Comparison of ENCODE assay signal across 17 cellular contexts in genomic region chr2:196145256-196145655, GRCh38. TPM values are rescaled to one million over a fixed set of nuclear protein-coding genes. Genes with fewer than 3 reads are reported as not detected.
DNase-seq lines count a peak whose midpoint lies in the region; ATAC-seq and TF ChIP-seq lines count a peak whose summit lies in the region.
"Had no signal": no experiment of that assay in that cellular context is flagged by ENCODE, and none has a peak within 500 bp of the region (broad histone marks: within the 10 kb centered on the region; RNA-seq: fewer than 3 reads in every experiment).

No MANE protein-coding gene starts in this region.

- H3K27ac Mint-ChIP-seq in activated naive CD4-positive, alpha-beta T cell treated with anti-CD3 and anti-CD28 coated beads, Interleukin-2, amount 50 U/mL, for 24 hours: peak overlapping the region; percentile 96
- H3K27ac Mint-ChIP-seq in activated CD4-positive, alpha-beta memory T cell treated with anti-CD3 and anti-CD28 coated beads, Interleukin-2, amount 10 ng/mL, durations not matched to agents 7 days and 5 days: peak overlapping the region; percentile 23
- peak overlapping the region; percentile 0 to 81 for H3K27ac Mint-ChIP-seq in effector memory CD8-positive, alpha-beta T cell
- peak overlapping the region; percentile 2 for H3K27ac Mint-ChIP-seq in stimulated activated naive B cell treated with anti-CD40 and anti-IgM and Interleukin-4, amounts not matched to agents 10 μg/mL and 1 μg/mL and 100 μg/mL, for 72 hours
- no peak overlapping the region for H3K27ac Mint-ChIP-seq in type B pancreatic cell
- H3K27ac Mint-ChIP-seq: H9, progenitor cell of endocrine pancreas had no signal

- no peak for ATAC-seq in effector memory CD8-positive, alpha-beta T cell (replicated peaks)
- ATAC-seq in stimulated activated naive B cell treated with anti-CD40 and anti-IgM and Interleukin-4, amounts not matched to agents 10 μg/mL and 1 μg/mL and 100 μg/mL, for 72 hours (replicated peaks): no peak
- ATAC-seq in GM21515 (IDR thresholded peaks at IDR 0.05; ENCODE audit: unreplicated experiment): no peak

- H3K27me3 Mint-ChIP-seq in activated naive CD4-positive, alpha-beta T cell treated with anti-CD3 and anti-CD28 coated beads, Interleukin-2, amount 50 U/mL, for 24 hours: no peaks in the 10 kb centered on the region
- H3K27me3 Mint-ChIP-seq in activated CD4-positive, alpha-beta memory T cell treated with anti-CD3 and anti-CD28 coated beads, Interleukin-2, amount 10 ng/mL, durations not matched to agents 7 days and 5 days: no peaks in the 10 kb centered on the region
- no peaks in the 10 kb centered on the region for H3K27me3 Mint-ChIP-seq in effector memory CD8-positive, alpha-beta T cell
- no peaks in the 10 kb centered on the region for H3K27me3 Mint-ChIP-seq in stimulated activated naive B cell treated with anti-CD40 and anti-IgM and Interleukin-4, amounts not matched to agents 10 μg/mL and 1 μg/mL and 100 μg/mL, for 72 hours
- H3K27me3 Mint-ChIP-seq in type B pancreatic cell: no peaks in the 10 kb centered on the region
- H3K27me3 Mint-ChIP-seq: progenitor cell of endocrine pancreas had no signal

- peaks cover 88% of the 10 kb centered on the region for H3K4me1 Mint-ChIP-seq in activated naive CD4-positive, alpha-beta T cell treated with anti-CD3 and anti-CD28 coated beads, Interleukin-2, amount 50 U/mL, for 24 hours
- H3K4me1 Mint-ChIP-seq in activated CD4-positive, alpha-beta memory T cell treated with anti-CD3 and anti-CD28 coated beads, Interleukin-2, amount 10 ng/mL, durations not matched to agents 7 days and 5 days: peaks cover 69% of the 10 kb centered on the region
- H3K4me1 Mint-ChIP-seq in effector memory CD8-positive, alpha-beta T cell (ENCODE audit: low read depth in 2 of 2): peaks cover 42 to 62% of the 10 kb centered on the region in 2 donors
- H3K4me1 Mint-ChIP-seq in stimulated activated naive B cell treated with anti-CD40 and anti-IgM and Interleukin-4, amounts not matched to agents 10 μg/mL and 1 μg/mL and 100 μg/mL, for 72 hours: peaks cover 20 to 74% of the 10 kb centered on the region in 2 donors
- no peaks in the 10 kb centered on the region for H3K4me1 Mint-ChIP-seq in type B pancreatic cell (ENCODE audit: unreplicated experiment)
- H3K4me1 Mint-ChIP-seq: H9 had no signal

- peaks cover 47% of the 10 kb centered on the region for H3K36me3 Mint-ChIP-seq in activated naive CD4-positive, alpha-beta T cell treated with anti-CD3 and anti-CD28 coated beads, Interleukin-2, amount 50 U/mL, for 24 hours
- H3K36me3 Mint-ChIP-seq in activated CD4-positive, alpha-beta memory T cell treated with anti-CD3 and anti-CD28 coated beads, Interleukin-2, amount 10 ng/mL, durations not matched to agents 7 days and 5 days (ENCODE audit: low read depth): peaks cover 95% of the 10 kb centered on the region
- H3K36me3 Mint-ChIP-seq in effector memory CD8-positive, alpha-beta T cell (ENCODE audit: insufficient read depth): peaks cover 100% of the 10 kb centered on the region
- peaks cover 51 to 70% of the 10 kb centered on the region in 2 donors for H3K36me3 Mint-ChIP-seq in stimulated activated naive B cell treated with anti-CD40 and anti-IgM and Interleukin-4, amounts not matched to agents 10 μg/mL and 1 μg/mL and 100 μg/mL, for 72 hours
- H3K36me3 Mint-ChIP-seq in type B pancreatic cell: peaks cover 14% of the 10 kb centered on the region

- CTCF ChIA-PET in activated CD4-positive, alpha-beta memory T cell treated with anti-CD3 and anti-CD28 coated beads, Interleukin-2, amount 10 ng/mL, durations not matched to agents 7 days and 5 days (lab: Charles Lee): interaction anchor here (0.6 to 1.3 kb wide), 3 partner anchors 36 to 133 kb away, joined by 3 to 5 read pairs (median 3); no protein-coding TSS in a partner anchor

- DNase-seq in activated naive CD4-positive, alpha-beta T cell treated with anti-CD3 and anti-CD28 coated beads, Interleukin-2, amount 50 U/mL, for 16 hours: no peak
- no peak for DNase-seq in activated CD4-positive, alpha-beta memory T cell treated with anti-CD3 and anti-CD28 coated beads, Interleukin-2, amount 10 ng/mL, durations not matched to agents 7 days and 5 days
- DNase-seq in effector memory CD8-positive, alpha-beta T cell: no peak
- DNase-seq in stimulated activated naive B cell treated with anti-CD40 and anti-IgM and Interleukin-4, amounts not matched to agents 10 μg/mL and 1 μg/mL and 100 μg/mL, for 72 hours: no peak
- no peak for DNase-seq in type B pancreatic cell (ENCODE audit: extremely low spot score, unreplicated experiment)
- DNase-seq in stimulated activated CD4-positive, alpha-beta T cell treated with anti-CD3 and anti-CD28 coated beads, Interleukin-12 subunit alpha, Interleukin-12 subunit beta, amount 100 ng/mL, for 4 hours: no peak
- DNase-seq: effector CD8-positive, alpha-beta T cell; H9; KG1; NCI-H1694; NCI-H2171 treated with DMSO at 0.1 percent for 48 hours; NCI-H774; stimulated activated CD4-positive, alpha-beta T cell treated with anti-CD3 and anti-CD28 coated beads, Interleukin-2, amount 100 ng/mL, for 24 hours; trophoblast cell had no signal

- peak overlapping the region; percentile 76 for H3K4me3 Mint-ChIP-seq in activated naive CD4-positive, alpha-beta T cell treated with anti-CD3 and anti-CD28 coated beads, Interleukin-2, amount 50 U/mL, for 24 hours
- H3K4me3 Mint-ChIP-seq in activated CD4-positive, alpha-beta memory T cell treated with anti-CD3 and anti-CD28 coated beads, Interleukin-2, amount 10 ng/mL, durations not matched to agents 7 days and 5 days: no peak overlapping the region
- peak overlapping the region; percentile 0 to 13 for H3K4me3 Mint-ChIP-seq in effector memory CD8-positive, alpha-beta T cell
- no peak overlapping the region for H3K4me3 Mint-ChIP-seq in stimulated activated naive B cell treated with anti-CD40 and anti-IgM and Interleukin-4, amounts not matched to agents 10 μg/mL and 1 μg/mL and 100 μg/mL, for 72 hours
- H3K4me3 Mint-ChIP-seq in type B pancreatic cell: no peak overlapping the region
- H3K4me3 Mint-ChIP-seq: H9 had no signal

- TF ChIP-seq CTCF in type B pancreatic cell (conservative IDR thresholded peaks at IDR 0.05): no peak

- no peaks in the 10 kb centered on the region for H3K9me3 Mint-ChIP-seq in activated naive CD4-positive, alpha-beta T cell treated with anti-CD3 and anti-CD28 coated beads, Interleukin-2, amount 50 U/mL, for 24 hours
- no peaks in the 10 kb centered on the region for H3K9me3 Mint-ChIP-seq in activated CD4-positive, alpha-beta memory T cell treated with anti-CD3 and anti-CD28 coated beads, Interleukin-2, amount 10 ng/mL, durations not matched to agents 7 days and 5 days
- no peaks in the 10 kb centered on the region for H3K9me3 Mint-ChIP-seq in effector memory CD8-positive, alpha-beta T cell
- no peaks in the 10 kb centered on the region for H3K9me3 Mint-ChIP-seq in stimulated activated naive B cell treated with anti-CD40 and anti-IgM and Interleukin-4, amounts not matched to agents 10 μg/mL and 1 μg/mL and 100 μg/mL, for 72 hours
- H3K9me3 Mint-ChIP-seq in type B pancreatic cell: no peaks in the 10 kb centered on the region
- H3K9me3 Mint-ChIP-seq: H9 had no signal

- POLR2A ChIA-PET in activated CD4-positive, alpha-beta memory T cell treated with anti-CD3 and anti-CD28 coated beads, Interleukin-2, amount 10 ng/mL, durations not matched to agents 7 days and 5 days (lab: Charles Lee): interaction anchor here (1.3 to 2.8 kb wide), 6 partner anchors 10 to 131 kb away, joined by 3 to 13 read pairs (median 8); partner anchors contain the start of gene STK17B

RNA-seq across cellular contexts. Expression of gene STK17B, which starts 26.1 kb away (rescaled TPM):
- 100 to 1,000 TPM; 365 to 367 TPM for total RNA-seq in activated CD4-positive, alpha-beta memory T cell treated with anti-CD3 and anti-CD28 coated beads, Interleukin-2, amount 10 ng/mL, durations not matched to agents 7 days and 5 days
- total RNA-seq in type B pancreatic cell (ENCODE audit: low replicate concordance): 20.0 and 27.2 TPM in 2 replicates

Comparison
In these comparisons a context has a peak if more than half of its experiments do, and no peak if none do; other contexts are left out.
1. H3K4me3 Mint-ChIP-seq: peak in activated naive CD4-positive, alpha-beta T cell treated with anti-CD3 and anti-CD28 coated beads, Interleukin-2, amount 50 U/mL, for 24 hours (single experiment) and effector memory CD8-positive, alpha-beta T cell (2 of 2); none in activated CD4-positive, alpha-beta memory T cell treated with anti-CD3 and anti-CD28 coated beads, Interleukin-2, amount 10 ng/mL, durations not matched to agents 7 days and 5 days (single experiment), stimulated activated naive B cell treated with anti-CD40 and anti-IgM and Interleukin-4, amounts not matched to agents 10 μg/mL and 1 μg/mL and 100 μg/mL, for 72 hours (0 of 2) and type B pancreatic cell (single experiment).
2. RNA of gene STK17B, which starts 26.1 kb away (total RNA-seq): 365 to 367 TPM in activated CD4-positive, alpha-beta memory T cell treated with anti-CD3 and anti-CD28 coated beads, Interleukin-2, amount 10 ng/mL, durations not matched to agents 7 days and 5 days; 20.0 to 27.2 TPM in type B pancreatic cell; every median in the first group is over 10 times any median in the second.